1 cellular context compared by ENCODE assay signal in the genomic region with DNA sequence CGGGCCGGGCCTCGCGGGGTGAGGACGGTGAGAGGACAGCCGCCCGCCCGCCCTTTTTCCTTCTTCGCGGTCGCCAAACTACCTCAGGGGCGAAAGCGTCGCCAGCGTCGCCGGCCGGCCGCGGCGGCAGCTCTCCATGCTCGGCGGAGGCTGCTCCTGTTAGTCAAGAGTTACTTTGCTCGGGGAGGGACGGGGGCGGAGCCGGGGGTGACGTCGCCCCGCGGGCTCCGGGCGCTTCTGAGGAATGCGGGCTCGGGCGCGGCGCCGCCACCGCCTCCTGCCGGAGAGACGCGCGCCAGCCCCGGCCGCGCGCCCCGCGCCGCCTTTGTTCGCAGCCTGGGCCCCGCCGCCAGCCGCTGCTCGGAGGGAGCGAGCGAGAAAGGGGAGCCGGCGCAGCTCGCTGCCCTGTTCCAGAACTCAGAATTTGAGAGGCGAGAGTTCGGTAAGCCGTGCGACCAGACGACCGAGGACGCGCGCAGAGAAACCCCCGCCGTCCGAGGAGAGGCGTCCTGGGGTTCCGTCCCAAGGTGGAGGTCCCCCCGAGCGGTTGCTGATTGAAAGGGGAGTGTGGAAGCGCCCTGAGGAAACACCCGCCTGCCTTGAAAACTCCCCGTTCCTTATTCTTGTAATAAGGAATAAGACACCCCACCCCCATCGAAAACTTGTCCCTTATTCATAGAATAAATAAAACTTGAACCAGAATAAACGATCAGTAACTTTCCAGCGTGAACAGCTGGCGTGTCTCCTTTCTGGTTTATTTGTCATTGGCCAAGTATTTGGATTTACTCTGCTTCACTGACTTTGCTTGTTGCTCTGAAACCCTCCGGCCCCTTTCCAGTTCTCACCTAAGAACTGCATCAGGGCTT.
TF ChIP-seq lines count a peak whose summit lies in the region.

A gene (minus strand): TSS at position 164 of the 866 bp plus-strand sequence. CDS start 241 bp downstream, outside the sequence.

TF ChIP-seq in K562, 482 proteins besides CTCF, POLR2A, EP300 and RAD21 (continued from another document):
- TF ChIP-seq, protein P1, sequence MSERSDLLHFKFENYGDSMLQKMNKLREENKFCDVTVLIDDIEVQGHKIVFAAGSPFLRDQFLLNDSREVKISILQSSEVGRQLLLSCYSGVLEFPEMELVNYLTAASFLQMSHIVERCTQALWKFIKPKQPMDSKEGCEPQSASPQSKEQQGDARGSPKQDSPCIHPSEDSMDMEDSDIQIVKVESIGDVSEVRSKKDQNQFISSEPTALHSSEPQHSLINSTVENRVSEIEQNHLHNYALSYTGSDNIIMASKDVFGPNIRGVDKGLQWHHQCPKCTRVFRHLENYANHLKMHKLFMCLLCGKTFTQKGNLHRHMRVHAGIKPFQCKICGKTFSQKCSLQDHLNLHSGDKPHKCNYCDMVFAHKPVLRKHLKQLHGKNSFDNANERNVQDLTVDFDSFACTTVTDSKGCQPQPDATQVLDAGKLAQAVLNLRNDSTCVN (CRISPR knock-in tag; IDR thresholded peaks at IDR 0.05): no peak
- no peak for TF ChIP-seq HMGN3 (IDR thresholded peaks at IDR 0.05; ENCODE audit: borderline replicate concordance, extremely low read depth, insufficient read length, low read depth, low read length)
- TF ChIP-seq, protein P2, sequence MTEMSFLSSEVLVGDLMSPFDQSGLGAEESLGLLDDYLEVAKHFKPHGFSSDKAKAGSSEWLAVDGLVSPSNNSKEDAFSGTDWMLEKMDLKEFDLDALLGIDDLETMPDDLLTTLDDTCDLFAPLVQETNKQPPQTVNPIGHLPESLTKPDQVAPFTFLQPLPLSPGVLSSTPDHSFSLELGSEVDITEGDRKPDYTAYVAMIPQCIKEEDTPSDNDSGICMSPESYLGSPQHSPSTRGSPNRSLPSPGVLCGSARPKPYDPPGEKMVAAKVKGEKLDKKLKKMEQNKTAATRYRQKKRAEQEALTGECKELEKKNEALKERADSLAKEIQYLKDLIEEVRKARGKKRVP (CRISPR knock-in tag; IDR thresholded peaks at IDR 0.05): no peak
- TF ChIP-seq L3MBTL2 (IDR thresholded peaks at IDR 0.05): peak; percentile 39; the same call in 1 of the 2 replicates
- no peak for TF ChIP-seq KAT8 (IDR thresholded peaks at IDR 0.05; ENCODE audit: low read depth)
- TF ChIP-seq ZNF584 (CRISPR knock-in tag; IDR thresholded peaks at IDR 0.05; ENCODE audit: low read depth): no peak
- TF ChIP-seq, protein P3, sequence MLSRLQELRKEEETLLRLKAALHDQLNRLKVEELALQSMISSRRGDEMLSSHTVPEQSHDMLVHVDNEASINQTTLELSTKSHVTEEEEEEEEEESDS (CRISPR knock-in tag; IDR thresholded peaks at IDR 0.05): no peak
- no peak for TF ChIP-seq PTTG1 (tag; IDR thresholded peaks at IDR 0.05; ENCODE audit: low read depth)
- no peak for TF ChIP-seq HNRNPL (IDR thresholded peaks at IDR 0.05; ENCODE audit: low read depth, low read length)
- no peak for TF ChIP-seq ZNF589 (CRISPR knock-in tag; IDR thresholded peaks at IDR 0.05; ENCODE audit: low read depth)
- TF ChIP-seq ZNF384 (IDR thresholded peaks at IDR 0.05; ENCODE audit: low read depth, low read length): no peak
- no peak for TF ChIP-seq PTRF (tag; IDR thresholded peaks at IDR 0.05)
- TF ChIP-seq ZZZ3 (IDR thresholded peaks at IDR 0.05): no peak
- TF ChIP-seq, protein P4, sequence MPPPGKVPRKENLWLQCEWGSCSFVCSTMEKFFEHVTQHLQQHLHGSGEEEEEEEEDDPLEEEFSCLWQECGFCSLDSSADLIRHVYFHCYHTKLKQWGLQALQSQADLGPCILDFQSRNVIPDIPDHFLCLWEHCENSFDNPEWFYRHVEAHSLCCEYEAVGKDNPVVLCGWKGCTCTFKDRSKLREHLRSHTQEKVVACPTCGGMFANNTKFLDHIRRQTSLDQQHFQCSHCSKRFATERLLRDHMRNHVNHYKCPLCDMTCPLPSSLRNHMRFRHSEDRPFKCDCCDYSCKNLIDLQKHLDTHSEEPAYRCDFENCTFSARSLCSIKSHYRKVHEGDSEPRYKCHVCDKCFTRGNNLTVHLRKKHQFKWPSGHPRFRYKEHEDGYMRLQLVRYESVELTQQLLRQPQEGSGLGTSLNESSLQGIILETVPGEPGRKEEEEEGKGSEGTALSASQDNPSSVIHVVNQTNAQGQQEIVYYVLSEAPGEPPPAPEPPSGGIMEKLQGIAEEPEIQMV (tag; conservative IDR thresholded peaks at IDR 0.05; ENCODE audit: low read depth): no peak
- TF ChIP-seq NCOA6 (IDR thresholded peaks at IDR 0.05): no peak
- TF ChIP-seq, protein P5, sequence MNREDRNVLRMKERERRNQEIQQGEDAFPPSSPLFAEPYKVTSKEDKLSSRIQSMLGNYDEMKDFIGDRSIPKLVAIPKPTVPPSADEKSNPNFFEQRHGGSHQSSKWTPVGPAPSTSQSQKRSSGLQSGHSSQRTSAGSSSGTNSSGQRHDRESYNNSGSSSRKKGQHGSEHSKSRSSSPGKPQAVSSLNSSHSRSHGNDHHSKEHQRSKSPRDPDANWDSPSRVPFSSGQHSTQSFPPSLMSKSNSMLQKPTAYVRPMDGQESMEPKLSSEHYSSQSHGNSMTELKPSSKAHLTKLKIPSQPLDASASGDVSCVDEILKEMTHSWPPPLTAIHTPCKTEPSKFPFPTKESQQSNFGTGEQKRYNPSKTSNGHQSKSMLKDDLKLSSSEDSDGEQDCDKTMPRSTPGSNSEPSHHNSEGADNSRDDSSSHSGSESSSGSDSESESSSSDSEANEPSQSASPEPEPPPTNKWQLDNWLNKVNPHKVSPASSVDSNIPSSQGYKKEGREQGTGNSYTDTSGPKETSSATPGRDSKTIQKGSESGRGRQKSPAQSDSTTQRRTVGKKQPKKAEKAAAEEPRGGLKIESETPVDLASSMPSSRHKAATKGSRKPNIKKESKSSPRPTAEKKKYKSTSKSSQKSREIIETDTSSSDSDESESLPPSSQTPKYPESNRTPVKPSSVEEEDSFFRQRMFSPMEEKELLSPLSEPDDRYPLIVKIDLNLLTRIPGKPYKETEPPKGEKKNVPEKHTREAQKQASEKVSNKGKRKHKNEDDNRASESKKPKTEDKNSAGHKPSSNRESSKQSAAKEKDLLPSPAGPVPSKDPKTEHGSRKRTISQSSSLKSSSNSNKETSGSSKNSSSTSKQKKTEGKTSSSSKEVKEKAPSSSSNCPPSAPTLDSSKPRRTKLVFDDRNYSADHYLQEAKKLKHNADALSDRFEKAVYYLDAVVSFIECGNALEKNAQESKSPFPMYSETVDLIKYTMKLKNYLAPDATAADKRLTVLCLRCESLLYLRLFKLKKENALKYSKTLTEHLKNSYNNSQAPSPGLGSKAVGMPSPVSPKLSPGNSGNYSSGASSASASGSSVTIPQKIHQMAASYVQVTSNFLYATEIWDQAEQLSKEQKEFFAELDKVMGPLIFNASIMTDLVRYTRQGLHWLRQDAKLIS (CRISPR knock-in tag; IDR thresholded peaks at IDR 0.05): no peak
- no peak for TF ChIP-seq MECOM (CRISPR knock-in tag; IDR thresholded peaks at IDR 0.05)
- TF ChIP-seq ZBED1 (IDR thresholded peaks at IDR 0.05): no peak
- peak in 1 of 2 experiments; percentile 12; a peak in 1 of 4 replicates for TF ChIP-seq NRF1 (conservative IDR thresholded peaks at IDR 0.05 in 1 of 2, IDR thresholded peaks at IDR 0.05 in 1 of 2)
- TF ChIP-seq, protein P6, sequence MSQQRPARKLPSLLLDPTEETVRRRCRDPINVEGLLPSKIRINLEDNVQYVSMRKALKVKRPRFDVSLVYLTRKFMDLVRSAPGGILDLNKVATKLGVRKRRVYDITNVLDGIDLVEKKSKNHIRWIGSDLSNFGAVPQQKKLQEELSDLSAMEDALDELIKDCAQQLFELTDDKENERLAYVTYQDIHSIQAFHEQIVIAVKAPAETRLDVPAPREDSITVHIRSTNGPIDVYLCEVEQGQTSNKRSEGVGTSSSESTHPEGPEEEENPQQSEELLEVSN (IDR thresholded peaks at IDR 0.05; ENCODE audit: borderline replicate concordance in 1 of 2, extremely low read depth in 1 of 2, insufficient read depth in 1 of 2, insufficient read length in 1 of 2, low read depth in 1 of 2, low read length in 1 of 2, poor library complexity in 1 of 2, severe bottlenecking in 1 of 2): peak in 1 of 2 experiments; percentile 59
- TF ChIP-seq ARID2 (IDR thresholded peaks at IDR 0.05): no peak
- no peak for TF ChIP-seq ARHGAP35 (IDR thresholded peaks at IDR 0.05; ENCODE audit: partially characterized antibody)
